1 cellular context compared by ENCODE assay signal in genomic region chr7:2558620-2559282, GRCh38.
TF ChIP-seq lines count a peak whose summit lies in the region.

Gene IQCE (plus strand): TSS chr7:2558979. CDS start chr7:2559182, 203 bp downstream.

TF ChIP-seq in HEK293, 187 proteins besides CTCF, POLR2A, EP300 and RAD21 (continued from another document):
- TF ChIP-seq PRDM10 (tag by site-specific recombination; IDR thresholded peaks at IDR 0.05) (no peak), ZNF394 (tag by site-specific recombination; IDR thresholded peaks at IDR 0.05; ENCODE audit: borderline replicate concordance) (no peak), GLI4 (tag by site-specific recombination; IDR thresholded peaks at IDR 0.05) (no peak), ZFHX2 (tag by site-specific recombination; conservative IDR thresholded peaks at IDR 0.05) (peak; percentile 34; the same call in 1 of the 2 replicates), ZNF133 (tag by site-specific recombination; IDR thresholded peaks at IDR 0.05) (no peak), ZNF121 (tag by site-specific recombination; IDR thresholded peaks at IDR 0.05) (peak; percentile 100), ZNF2 (tag by site-specific recombination; IDR thresholded peaks at IDR 0.05) (no peak), ZNF362 (tag by site-specific recombination; IDR thresholded peaks at IDR 0.05) (peak; percentile 66; the same call in 1 of the 2 replicates), ZNF704 (tag by site-specific recombination; IDR thresholded peaks at IDR 0.05) (no peak), ZBTB20 (tag by site-specific recombination; IDR thresholded peaks at IDR 0.05) (peak; percentile 33; the same call in 1 of the 2 replicates), SP3 (tag by site-specific recombination; IDR thresholded peaks at IDR 0.05) (peak; percentile 33; the same call in 1 of the 2 replicates), ZNF184 (tag by site-specific recombination; IDR thresholded peaks at IDR 0.05) (no peak), ZNF558 (tag by site-specific recombination; IDR thresholded peaks at IDR 0.05) (no peak), PATZ1 (tag by site-specific recombination; IDR thresholded peaks at IDR 0.05) (peak; percentile 79), ZBTB17 (tag by site-specific recombination; IDR thresholded peaks at IDR 0.05) (peak; percentile 87), ZNF501 (tag by site-specific recombination; IDR thresholded peaks at IDR 0.05) (0 out of 2 replicates have a peak, but pooled peaks have one; percentile 41), ZNF580 (tag by site-specific recombination; IDR thresholded peaks at IDR 0.05) (peak; percentile 80; the same call in 1 of the 2 replicates), KLF8 (tag by site-specific recombination; IDR thresholded peaks at IDR 0.05) (no peak), ZNF398 (tag by site-specific recombination; IDR thresholded peaks at IDR 0.05) (peak; percentile 59), ZNF776 (tag by site-specific recombination; IDR thresholded peaks at IDR 0.05; ENCODE audit: borderline replicate concordance) (no peak), ZNF26 (tag by site-specific recombination; IDR thresholded peaks at IDR 0.05) (no peak), KLF10 (tag by site-specific recombination; IDR thresholded peaks at IDR 0.05) (0 out of 2 replicates have a peak, but pooled peaks have one; percentile 33), EGR2 (tag by site-specific recombination; IDR thresholded peaks at IDR 0.05; ENCODE audit: low read depth) (peak; percentile 30; the same call in 1 of the 2 replicates), SP7 (tag by site-specific recombination; IDR thresholded peaks at IDR 0.05) (peak; percentile 53; the same call in 1 of the 2 replicates), ZNF292 (tag by site-specific recombination; IDR thresholded peaks at IDR 0.05; ENCODE audit: borderline replicate concordance, low read depth) (no peak), WT1 (tag by site-specific recombination; IDR thresholded peaks at IDR 0.05) (peak; percentile 60; the same call in 1 of the 2 replicates), ZNF677 (tag by site-specific recombination; IDR thresholded peaks at IDR 0.05) (0 out of 2 replicates have a peak, but pooled peaks have one; percentile 4), HOXC10 (CRISPR knock-in tag; IDR thresholded peaks at IDR 0.05) (no peak), ZNF23 (tag by site-specific recombination; IDR thresholded peaks at IDR 0.05; ENCODE audit: borderline replicate concordance) (no peak), ZFP41 (tag by site-specific recombination; IDR thresholded peaks at IDR 0.05; ENCODE audit: borderline replicate concordance) (no peak), ZEB2 (tag by site-specific recombination; IDR thresholded peaks at IDR 0.05) (peak; percentile 56; the same call in 1 of the 2 replicates), ZNF138 (tag by site-specific recombination; IDR thresholded peaks at IDR 0.05; ENCODE audit: borderline replicate concordance) (no peak), ZBTB6 (tag by site-specific recombination; IDR thresholded peaks at IDR 0.05) (no peak)
